In genomic region chr20:50283922-50284810, GRCh38 we compare ENCODE assay signal across 1 cellular context.
TF ChIP-seq lines count a peak whose summit lies in the region.

No MANE protein-coding gene starts in this region.

TF ChIP-seq in GM23338, 12 proteins besides CTCF, POLR2A, EP300 and RAD21 (continued from another document):
- TF ChIP-seq ZNF462 (CRISPR knock-in tag; IDR thresholded peaks at IDR 0.05) (no peak), JUNB (IDR thresholded peaks at IDR 0.05; ENCODE audit: unreplicated experiment) (no peak), ETS1 (IDR thresholded peaks at IDR 0.05) (no peak), REST (IDR thresholded peaks at IDR 0.05; ENCODE audit: unreplicated experiment) (no peak), POLR2AphosphoS5 (IDR thresholded peaks at IDR 0.05; ENCODE audit: low read depth) (no peak)
